2 cellular contexts compared by ENCODE assay signal in the genomic region with DNA sequence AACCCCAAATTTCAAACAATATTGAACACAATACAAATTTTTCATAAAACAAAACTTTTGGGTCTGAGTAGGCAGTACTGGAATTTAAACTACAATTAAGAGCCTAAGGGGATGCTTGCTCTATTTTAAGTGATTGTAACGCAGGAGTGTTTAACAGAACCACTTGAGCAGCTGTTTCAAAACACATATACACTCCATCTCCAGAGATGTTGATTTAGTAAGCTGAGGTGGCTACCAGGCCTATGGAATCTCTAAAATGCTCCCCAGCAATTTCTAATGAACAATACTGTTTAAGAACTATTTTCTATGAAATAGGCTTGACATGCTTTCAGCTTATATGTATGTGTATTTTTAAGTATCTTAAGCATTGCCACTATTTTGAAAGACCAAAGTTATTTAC.
TF ChIP-seq lines count a peak whose summit lies in the region.

No MANE protein-coding gene starts in this region.

TF ChIP-seq in HepG2, 621 proteins besides CTCF, POLR2A, EP300 and RAD21:
- TF ChIP-seq, protein P1, sequence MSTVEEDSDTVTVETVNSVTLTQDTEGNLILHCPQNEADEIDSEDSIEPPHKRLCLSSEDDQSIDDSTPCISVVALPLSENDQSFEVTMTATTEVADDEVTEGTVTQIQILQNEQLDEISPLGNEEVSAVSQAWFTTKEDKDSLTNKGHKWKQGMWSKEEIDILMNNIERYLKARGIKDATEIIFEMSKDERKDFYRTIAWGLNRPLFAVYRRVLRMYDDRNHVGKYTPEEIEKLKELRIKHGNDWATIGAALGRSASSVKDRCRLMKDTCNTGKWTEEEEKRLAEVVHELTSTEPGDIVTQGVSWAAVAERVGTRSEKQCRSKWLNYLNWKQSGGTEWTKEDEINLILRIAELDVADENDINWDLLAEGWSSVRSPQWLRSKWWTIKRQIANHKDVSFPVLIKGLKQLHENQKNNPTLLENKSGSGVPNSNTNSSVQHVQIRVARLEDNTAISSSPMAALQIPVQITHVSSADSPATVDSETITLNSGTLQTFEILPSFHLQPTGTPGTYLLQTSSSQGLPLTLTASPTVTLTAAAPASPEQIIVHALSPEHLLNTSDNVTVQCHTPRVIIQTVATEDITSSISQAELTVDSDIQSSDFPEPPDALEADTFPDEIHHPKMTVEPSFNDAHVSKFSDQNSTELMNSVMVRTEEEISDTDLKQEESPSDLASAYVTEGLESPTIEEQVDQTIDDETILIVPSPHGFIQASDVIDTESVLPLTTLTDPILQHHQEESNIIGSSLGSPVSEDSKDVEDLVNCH (CRISPR knock-in tag; IDR thresholded peaks at IDR 0.05): no peak
- TF ChIP-seq RBM22 (optimal IDR thresholded peaks at IDR 0.05; ENCODE audit: low read length) (peak; percentile 74), ZNF333 (CRISPR knock-in tag; IDR thresholded peaks at IDR 0.05; ENCODE audit: borderline replicate concordance) (no peak), ZBTB33 (CRISPR knock-in tag; IDR thresholded peaks at IDR 0.05) (no peak), ZNF891 (CRISPR knock-in tag; IDR thresholded peaks at IDR 0.05) (no peak), ZNF503 (CRISPR knock-in tag; IDR thresholded peaks at IDR 0.05) (no peak)
- TF ChIP-seq, protein P2, sequence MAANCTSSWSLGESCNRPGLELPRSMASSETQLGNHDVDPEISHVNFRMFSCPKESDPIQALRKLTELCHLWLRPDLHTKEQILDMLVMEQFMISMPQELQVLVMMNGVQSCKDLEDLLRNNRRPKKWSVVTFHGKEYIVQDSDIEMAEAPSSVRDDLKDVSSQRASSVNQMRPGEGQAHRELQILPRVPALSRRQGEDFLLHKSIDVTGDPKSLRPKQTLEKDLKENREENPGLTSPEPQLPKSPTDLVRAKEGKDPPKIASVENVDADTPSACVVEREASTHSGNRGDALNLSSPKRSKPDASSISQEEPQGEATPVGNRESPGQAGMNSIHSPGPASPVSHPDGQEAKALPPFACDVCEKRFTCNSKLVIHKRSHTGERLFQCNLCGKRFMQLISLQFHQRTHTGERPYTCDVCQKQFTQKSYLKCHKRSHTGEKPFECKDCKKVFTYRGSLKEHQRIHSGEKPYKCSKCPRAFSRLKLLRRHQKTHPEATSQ (CRISPR knock-in tag; IDR thresholded peaks at IDR 0.05; ENCODE audit: borderline replicate concordance): no peak

TF ChIP-seq in GM12878, 131 proteins besides CTCF, POLR2A, EP300 and RAD21:
- TF ChIP-seq CHD4 (IDR thresholded peaks at IDR 0.05) (no peak), HDGF (IDR thresholded peaks at IDR 0.05) (no peak), CBX5 (IDR thresholded peaks at IDR 0.05; ENCODE audit: low read depth) (no peak), FOXK2 (IDR thresholded peaks at IDR 0.05) (no peak), WRNIP1 (IDR thresholded peaks at IDR 0.05; ENCODE audit: borderline replicate concordance, low read depth, low read length) (no peak), KAT2A (conservative IDR thresholded peaks at IDR 0.05; ENCODE audit: control insufficient read depth, low read depth, low read length) (no peak), MXI1 (IDR thresholded peaks at IDR 0.05; ENCODE audit: low read depth, low read length) (no peak), CREB1 (IDR thresholded peaks at IDR 0.05; ENCODE audit: low read depth) (no peak), PAX8 (IDR thresholded peaks at IDR 0.05) (no peak), ZNF217 (IDR thresholded peaks at IDR 0.05) (no peak), NR2F1 (conservative IDR thresholded peaks at IDR 0.05) (no peak), IRF4 (IDR thresholded peaks at IDR 0.05; ENCODE audit: low read depth, low read length) (no peak)
- TF ChIP-seq, protein P3, sequence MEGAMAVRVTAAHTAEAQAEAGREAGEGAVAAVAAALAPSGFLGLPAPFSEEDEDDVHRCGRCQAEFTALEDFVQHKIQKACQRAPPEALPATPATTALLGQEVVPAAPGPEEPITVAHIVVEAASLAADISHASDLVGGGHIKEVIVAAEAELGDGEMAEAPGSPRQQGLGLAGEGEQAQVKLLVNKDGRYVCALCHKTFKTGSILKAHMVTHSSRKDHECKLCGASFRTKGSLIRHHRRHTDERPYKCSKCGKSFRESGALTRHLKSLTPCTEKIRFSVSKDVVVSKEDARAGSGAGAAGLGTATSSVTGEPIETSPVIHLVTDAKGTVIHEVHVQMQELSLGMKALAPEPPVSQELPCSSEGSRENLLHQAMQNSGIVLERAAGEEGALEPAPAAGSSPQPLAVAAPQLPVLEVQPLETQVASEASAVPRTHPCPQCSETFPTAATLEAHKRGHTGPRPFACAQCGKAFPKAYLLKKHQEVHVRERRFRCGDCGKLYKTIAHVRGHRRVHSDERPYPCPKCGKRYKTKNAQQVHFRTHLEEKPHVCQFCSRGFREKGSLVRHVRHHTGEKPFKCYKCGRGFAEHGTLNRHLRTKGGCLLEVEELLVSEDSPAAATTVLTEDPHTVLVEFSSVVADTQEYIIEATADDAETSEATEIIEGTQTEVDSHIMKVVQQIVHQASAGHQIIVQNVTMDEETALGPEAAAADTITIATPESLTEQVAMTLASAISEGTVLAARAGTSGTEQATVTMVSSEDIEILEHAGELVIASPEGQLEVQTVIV (IDR thresholded peaks at IDR 0.05; ENCODE audit: borderline replicate concordance, partially characterized antibody): no peak
- TF ChIP-seq, protein P4, sequence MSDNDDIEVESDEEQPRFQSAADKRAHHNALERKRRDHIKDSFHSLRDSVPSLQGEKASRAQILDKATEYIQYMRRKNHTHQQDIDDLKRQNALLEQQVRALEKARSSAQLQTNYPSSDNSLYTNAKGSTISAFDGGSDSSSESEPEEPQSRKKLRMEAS (IDR thresholded peaks at IDR 0.05; ENCODE audit: low read depth, low read length): no peak
